10 cellular contexts compared by ENCODE assay signal in genomic region chrX:10016516-10017132, GRCh38. TPM values are rescaled to one million over a fixed set of nuclear protein-coding genes. Genes with fewer than 3 reads are reported as not detected.
DNase-seq lines count a peak whose midpoint lies in the region; ATAC-seq, FAIRE-seq and TF ChIP-seq lines count a peak whose summit lies in the region.
"Had no signal": no experiment of that assay in that cellular context is flagged by ENCODE, and none has a peak within 500 bp of the region (broad histone marks: within the 10 kb centered on the region; RNA-seq: fewer than 3 reads in every experiment).

No MANE protein-coding gene starts in this region.

- in situ Hi-C loops in gastrocnemius medialis (cut with MboI; ENCODE audit: low sequenced_read_pairs in 4 of 4), result no loop called here

- H3K27ac ChIP-seq in foreskin keratinocyte (peak overlapping the region; percentile 64), gastrocnemius medialis (peak overlapping the region; percentile 76 to 77 (median 76))

- DNase-seq in GM19239 (ENCODE audit: insufficient read length, low spot score) (no peak), foreskin keratinocyte (no peak), gastrocnemius medialis (no peak), NCI-H1694 (lab: John Stamatoyannopoulos, UW) (no peak), GDM1 (lab: John Stamatoyannopoulos, UW) (no peak)
- DNase-seq: SHP77 treated with DMSO at 0.1 percent for 48 hours had no signal

- H3K36me3 ChIP-seq in gastrocnemius medialis, result no peaks in the 10 kb centered on the region

- intact Hi-C loops in gastrocnemius medialis (cut with DNase I; ENCODE audit: low total_unique reads), result loop anchor here (5.0 to 10.0 kb wide), 2 partner anchors 36 to 1508 kb away; no protein-coding TSS in a partner anchor

- peak; percentile 73 for FAIRE-seq in GM19239 (lab: Jason Lieb, UNC)

- H3K4me3 ChIP-seq in WI38 (ENCODE audit: low read depth, low read length) (peak overlapping the region; percentile 57), gastrocnemius medialis (peak overlapping the region; percentile 51 to 58 (median 55))

- TF ChIP-seq CTCF in WI38 (IDR thresholded peaks at IDR 0.05; ENCODE audit: low read depth, low read length), result no peak
- no peak for TF ChIP-seq CTCF in foreskin keratinocyte (conservative IDR thresholded peaks at IDR 0.05)
- TF ChIP-seq CTCF in gastrocnemius medialis (IDR thresholded peaks at IDR 0.05 in 4 of 5, conservative IDR thresholded peaks at IDR 0.05 in 1 of 5), result no peak

- no peak for ATAC-seq in foreskin keratinocyte
- ATAC-seq in gastrocnemius medialis, result no peak
- no peak for ATAC-seq in GM18907 (IDR thresholded peaks at IDR 0.05; ENCODE audit: unreplicated experiment)
- no peak for ATAC-seq in GM19035 (IDR thresholded peaks at IDR 0.05; ENCODE audit: unreplicated experiment)

- no peaks in the 10 kb centered on the region for H3K27me3 ChIP-seq in foreskin keratinocyte
- H3K27me3 ChIP-seq in gastrocnemius medialis, result no peaks in the 10 kb centered on the region

- peaks cover 11% of the 10 kb centered on the region for H3K4me1 ChIP-seq in foreskin keratinocyte
- H3K4me1 ChIP-seq in gastrocnemius medialis, result peaks cover 0 to 3% of the 10 kb centered on the region in 2 donors

- no peaks in the 10 kb centered on the region for H3K9me3 ChIP-seq in gastrocnemius medialis

- no peak for TF ChIP-seq POLR2A in gastrocnemius medialis (IDR thresholded peaks at IDR 0.05)

RNA-seq across cellular contexts. Expression of gene CLDN34, which starts 49.5 kb away (rescaled TPM):
- total RNA-seq in foreskin keratinocyte, result not detected in 2 replicates
- 0.09 TPM in 1 of 2 replicates, not detected in the other for polyA plus RNA-seq in foreskin keratinocyte
- total RNA-seq in gastrocnemius medialis, result not detected
- polyA plus RNA-seq: liver had no signal
